1 cellular context compared by ENCODE assay signal in the genomic region with DNA sequence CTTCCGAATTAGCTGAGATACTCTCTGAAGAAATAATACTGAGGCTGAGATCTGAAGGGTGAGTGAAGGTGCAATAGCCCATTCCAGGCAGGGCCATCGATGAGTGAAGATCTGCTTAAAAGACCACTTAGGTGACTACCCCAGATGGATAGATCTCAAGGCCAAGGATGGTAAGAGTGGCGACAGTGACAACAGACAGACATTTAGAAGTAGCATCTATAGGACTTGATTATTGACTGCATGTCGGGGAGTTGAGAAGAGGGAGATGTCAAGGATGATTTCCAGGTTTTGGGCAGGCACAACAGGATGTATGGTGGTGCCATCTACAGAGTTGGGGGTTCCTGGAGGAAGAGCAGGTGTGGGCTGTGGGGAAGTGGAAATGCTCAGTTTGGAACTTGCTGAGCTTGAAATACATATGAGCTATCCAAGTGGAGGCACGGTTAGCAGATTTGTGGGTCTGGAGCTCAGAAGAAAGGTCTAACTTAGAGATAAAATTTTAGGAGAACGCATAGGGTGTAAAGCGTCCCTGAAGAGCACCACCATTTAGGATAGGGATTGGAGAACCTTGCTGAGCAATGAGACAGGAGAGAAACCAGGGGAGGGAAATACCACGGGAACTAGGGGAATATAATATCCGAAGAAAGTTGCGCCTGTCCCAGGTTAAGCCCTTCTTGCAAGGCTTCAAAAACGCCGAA.
TF ChIP-seq lines count a peak whose summit lies in the region.

No MANE protein-coding gene starts in this region.

TF ChIP-seq in K562, 482 proteins besides CTCF, POLR2A, EP300 and RAD21:
- TF ChIP-seq KAT7 (CRISPR knock-in tag; IDR thresholded peaks at IDR 0.05; ENCODE audit: borderline replicate concordance) (no peak), HDGF (IDR thresholded peaks at IDR 0.05) (peak; percentile 65; the same call in 1 of the 2 replicates), KDM5B (IDR thresholded peaks at IDR 0.05; ENCODE audit: insufficient replicate concordance, low read depth, low read length) (peak; percentile 13), SIRT6 (IDR thresholded peaks at IDR 0.05; ENCODE audit: low read depth, low read length) (no peak), NR4A1 (CRISPR knock-in tag; IDR thresholded peaks at IDR 0.05) (no peak), NR4A1 (tag; IDR thresholded peaks at IDR 0.05) (0 out of 2 replicates have a peak, but pooled peaks have one; percentile 14), ETV5 (CRISPR knock-in tag; IDR thresholded peaks at IDR 0.05; ENCODE audit: low read depth) (0 out of 2 replicates have a peak, but pooled peaks have one; percentile 29), NONO (IDR thresholded peaks at IDR 0.05; ENCODE audit: low read depth in 2 of 2, low read length in 1 of 2) (peak in 1 of 2 experiments; percentile 89; a peak in 1 of 4 replicates), CBX3 (IDR thresholded peaks at IDR 0.05; ENCODE audit: borderline replicate concordance in 1 of 2, low read length in 2 of 2) (no peak), ETV1 (tag; conservative IDR thresholded peaks at IDR 0.05; ENCODE audit: low read depth) (0 out of 2 replicates have a peak, but pooled peaks have one; percentile 5)
- TF ChIP-seq, protein P1, sequence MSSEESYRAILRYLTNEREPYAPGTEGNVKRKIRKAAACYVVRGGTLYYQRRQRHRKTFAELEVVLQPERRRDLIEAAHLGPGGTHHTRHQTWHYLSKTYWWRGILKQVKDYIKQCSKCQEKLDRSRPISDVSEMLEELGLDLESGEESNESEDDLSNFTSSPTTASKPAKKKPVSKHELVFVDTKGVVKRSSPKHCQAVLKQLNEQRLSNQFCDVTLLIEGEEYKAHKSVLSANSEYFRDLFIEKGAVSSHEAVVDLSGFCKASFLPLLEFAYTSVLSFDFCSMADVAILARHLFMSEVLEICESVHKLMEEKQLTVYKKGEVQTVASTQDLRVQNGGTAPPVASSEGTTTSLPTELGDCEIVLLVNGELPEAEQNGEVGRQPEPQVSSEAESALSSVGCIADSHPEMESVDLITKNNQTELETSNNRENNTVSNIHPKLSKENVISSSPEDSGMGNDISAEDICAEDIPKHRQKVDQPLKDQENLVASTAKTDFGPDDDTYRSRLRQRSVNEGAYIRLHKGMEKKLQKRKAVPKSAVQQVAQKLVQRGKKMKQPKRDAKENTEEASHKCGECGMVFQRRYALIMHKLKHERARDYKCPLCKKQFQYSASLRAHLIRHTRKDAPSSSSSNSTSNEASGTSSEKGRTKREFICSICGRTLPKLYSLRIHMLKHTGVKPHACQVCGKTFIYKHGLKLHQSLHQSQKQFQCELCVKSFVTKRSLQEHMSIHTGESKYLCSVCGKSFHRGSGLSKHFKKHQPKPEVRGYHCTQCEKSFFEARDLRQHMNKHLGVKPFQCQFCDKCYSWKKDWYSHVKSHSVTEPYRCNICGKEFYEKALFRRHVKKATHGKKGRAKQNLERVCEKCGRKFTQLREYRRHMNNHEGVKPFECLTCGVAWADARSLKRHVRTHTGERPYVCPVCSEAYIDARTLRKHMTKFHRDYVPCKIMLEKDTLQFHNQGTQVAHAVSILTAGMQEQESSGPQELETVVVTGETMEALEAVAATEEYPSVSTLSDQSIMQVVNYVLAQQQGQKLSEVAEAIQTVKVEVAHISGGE (CRISPR knock-in tag; IDR thresholded peaks at IDR 0.05), result peak in 1 of 3 experiments; percentile 59; a peak in 1 of 6 replicates
- TF ChIP-seq, protein P2, sequence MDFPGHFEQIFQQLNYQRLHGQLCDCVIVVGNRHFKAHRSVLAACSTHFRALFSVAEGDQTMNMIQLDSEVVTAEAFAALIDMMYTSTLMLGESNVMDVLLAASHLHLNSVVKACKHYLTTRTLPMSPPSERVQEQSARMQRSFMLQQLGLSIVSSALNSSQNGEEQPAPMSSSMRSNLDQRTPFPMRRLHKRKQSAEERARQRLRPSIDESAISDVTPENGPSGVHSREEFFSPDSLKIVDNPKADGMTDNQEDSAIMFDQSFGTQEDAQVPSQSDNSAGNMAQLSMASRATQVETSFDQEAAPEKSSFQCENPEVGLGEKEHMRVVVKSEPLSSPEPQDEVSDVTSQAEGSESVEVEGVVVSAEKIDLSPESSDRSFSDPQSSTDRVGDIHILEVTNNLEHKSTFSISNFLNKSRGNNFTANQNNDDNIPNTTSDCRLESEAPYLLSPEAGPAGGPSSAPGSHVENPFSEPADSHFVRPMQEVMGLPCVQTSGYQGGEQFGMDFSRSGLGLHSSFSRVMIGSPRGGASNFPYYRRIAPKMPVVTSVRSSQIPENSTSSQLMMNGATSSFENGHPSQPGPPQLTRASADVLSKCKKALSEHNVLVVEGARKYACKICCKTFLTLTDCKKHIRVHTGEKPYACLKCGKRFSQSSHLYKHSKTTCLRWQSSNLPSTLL (IDR thresholded peaks at IDR 0.05), result no peak
- TF ChIP-seq, protein P3, sequence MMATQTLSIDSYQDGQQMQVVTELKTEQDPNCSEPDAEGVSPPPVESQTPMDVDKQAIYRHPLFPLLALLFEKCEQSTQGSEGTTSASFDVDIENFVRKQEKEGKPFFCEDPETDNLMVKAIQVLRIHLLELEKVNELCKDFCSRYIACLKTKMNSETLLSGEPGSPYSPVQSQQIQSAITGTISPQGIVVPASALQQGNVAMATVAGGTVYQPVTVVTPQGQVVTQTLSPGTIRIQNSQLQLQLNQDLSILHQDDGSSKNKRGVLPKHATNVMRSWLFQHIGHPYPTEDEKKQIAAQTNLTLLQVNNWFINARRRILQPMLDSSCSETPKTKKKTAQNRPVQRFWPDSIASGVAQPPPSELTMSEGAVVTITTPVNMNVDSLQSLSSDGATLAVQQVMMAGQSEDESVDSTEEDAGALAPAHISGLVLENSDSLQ (IDR thresholded peaks at IDR 0.05), result peak; percentile 18; the same call in 1 of the 2 replicates
